ENCODE assay signal across 16 cellular contexts in the genomic region with DNA sequence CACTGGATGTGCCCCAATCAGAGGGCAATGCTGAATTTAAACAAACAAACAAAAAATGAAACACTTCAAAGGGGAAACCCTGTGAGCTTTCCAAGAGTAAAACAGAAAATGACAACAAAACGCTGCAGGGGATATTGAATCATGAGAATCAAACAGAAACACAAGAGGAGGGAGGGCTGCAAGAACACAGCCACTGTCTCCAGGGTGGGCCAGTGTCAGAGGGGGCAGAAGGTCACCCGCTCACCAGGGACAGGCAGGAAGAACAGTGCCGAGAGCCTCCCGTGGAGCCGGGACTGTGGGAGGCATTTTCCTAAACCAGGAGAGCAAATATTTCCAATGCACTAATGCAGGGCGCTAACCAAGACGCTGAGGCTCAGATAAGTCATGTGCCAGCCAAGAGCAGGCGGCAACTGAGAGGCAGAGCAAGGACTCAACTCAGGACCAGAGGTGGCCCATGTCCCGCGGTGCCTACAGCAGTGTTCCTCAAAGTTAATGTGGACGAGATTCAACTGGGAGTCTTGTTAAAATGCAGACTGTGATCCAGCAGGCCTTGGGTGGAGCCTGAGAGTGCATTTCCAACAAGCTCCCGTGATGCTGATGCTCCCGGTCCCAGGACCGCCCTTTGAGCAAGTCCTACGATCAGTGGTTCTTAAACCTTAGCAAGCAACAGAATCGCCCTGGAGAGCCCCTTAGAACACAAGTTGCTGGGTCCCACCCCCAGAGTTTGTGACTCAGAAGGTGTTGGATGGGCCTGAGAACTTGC.
DNase-seq lines count a peak whose midpoint lies in the region; ATAC-seq and TF ChIP-seq lines count a peak whose summit lies in the region.
"Had no signal": no experiment of that assay in that cellular context is flagged by ENCODE, and none has a peak within 500 bp of the region (broad histone marks: within the 10 kb centered on the region; RNA-seq: fewer than 3 reads in every experiment).

No MANE protein-coding gene starts in this region.

- H3K79me1 ChIP-seq in IMR-90 (ENCODE audit: low read depth in 1 of 2, low read length in 2 of 2), result 0 out of 4 replicates have a peak, but pooled peaks cover 0 to 3% of the 10 kb centered on the region in 2 experiments

- peaks cover 31% of the 10 kb centered on the region for H3K27me3 Mint-ChIP-seq in stimulated activated memory B cell treated with anti-CD40 and anti-IgM and Interleukin-4, amounts not matched to agents 10 μg/mL and 1 μg/mL and 100 μg/mL, for 72 hours
- H3K27me3 Mint-ChIP-seq: B cell had no signal

- peak overlapping the region; percentile 21 to 84; a peak in 3 of 4 replicates for H4K8ac ChIP-seq in IMR-90 (ENCODE audit: low read depth in 2 of 2, low read length in 2 of 2)

- H3K4me3 ChIP-seq in IMR-90 (ENCODE audit: insufficient read depth, low read depth, low read length) (no peak overlapping the region), hepatocyte (no peak overlapping the region), smooth muscle cell (no peak overlapping the region), stomach (no peak overlapping the region)
- H3K4me3 ChIP-seq: body of pancreas, psoas muscle had no signal

- intact Hi-C loops in IMR-90 (cut with micrococcal nuclease), result loop anchor here (10.0 kb wide), 1 partner anchor 449 kb away; no protein-coding TSS in a partner anchor
- intact Hi-C loops in stomach (cut with DNase I; ENCODE audit: low total_unique reads), result no loop called here
- intact Hi-C loops in head of caudate nucleus (cut with DNase I), result no loop called here

- peak overlapping the region; percentile 8 for H2BK20ac ChIP-seq in IMR-90 (ENCODE audit: low read depth, low read length)

- H3K4me1 ChIP-seq in IMR-90 (ENCODE audit: control insufficient read depth, insufficient read depth, low read length), result peaks cover 22% of the 10 kb centered on the region
- H3K4me1 ChIP-seq in hepatocyte (ENCODE audit: insufficient read depth), result peaks cover 8% of the 10 kb centered on the region
- H3K4me1 ChIP-seq in smooth muscle cell (ENCODE audit: low read depth), result peaks cover 20% of the 10 kb centered on the region
- peaks cover 0 to 7% (median 3%) of the 10 kb centered on the region in 4 donors for H3K4me1 ChIP-seq in stomach
- H3K4me1 ChIP-seq: body of pancreas, psoas muscle had no signal

- H3K79me2 ChIP-seq in hepatocyte, result no peaks in the 10 kb centered on the region
- H3K79me2 ChIP-seq in smooth muscle cell (ENCODE audit: low read depth), result no peaks in the 10 kb centered on the region

- H2BK120ac ChIP-seq in IMR-90 (ENCODE audit: low read depth, low read length), result peak overlapping the region; percentile 80

- ATAC-seq in IMR-90 (ENCODE audit: low read depth) (no peak), HG02970 (IDR thresholded peaks at IDR 0.05; ENCODE audit: low FRiP score, unreplicated experiment) (no peak)
- ATAC-seq in stimulated activated memory B cell treated with anti-CD40 and anti-IgM and Interleukin-4, amounts not matched to agents 10 μg/mL and 1 μg/mL and 100 μg/mL, for 72 hours, result no peak

- H3K9me3 Mint-ChIP-seq in stimulated activated memory B cell treated with anti-CD40 and anti-IgM and Interleukin-4, amounts not matched to agents 10 μg/mL and 1 μg/mL and 100 μg/mL, for 72 hours, result no peaks in the 10 kb centered on the region

- H3K36me3 ChIP-seq in IMR-90 (ENCODE audit: control insufficient read depth, insufficient read depth, low read length), result no peaks in the 10 kb centered on the region
- no peaks in the 10 kb centered on the region for H3K36me3 ChIP-seq in hepatocyte (replicated peaks; ENCODE audit: insufficient read depth, low read depth)
- H3K36me3 ChIP-seq in smooth muscle cell (ENCODE audit: low read depth), result no peaks in the 10 kb centered on the region
- H3K36me3 ChIP-seq in stomach, result no peaks in the 10 kb centered on the region

- H3K56ac ChIP-seq in IMR-90 (ENCODE audit: extremely low read depth, insufficient read depth, low read length), result 0 out of 2 replicates have a peak overlapping the region, but pooled peaks have one; percentile 1

- H3K4me3 Mint-ChIP-seq in stimulated activated memory B cell treated with anti-CD40 and anti-IgM and Interleukin-4, amounts not matched to agents 10 μg/mL and 1 μg/mL and 100 μg/mL, for 72 hours, result no peak overlapping the region
- H3K4me3 Mint-ChIP-seq: B cell had no signal

- H3K27ac ChIP-seq in IMR-90 (ENCODE audit: insufficient read depth, low read length), result peak overlapping the region; percentile 91
- H3K27ac ChIP-seq in hepatocyte, result peak overlapping the region; percentile 63
- peak overlapping the region; percentile 88 for H3K27ac ChIP-seq in smooth muscle cell (ENCODE audit: low read depth)
- H3K27ac ChIP-seq in stomach, result peak overlapping the region in 1 of 5 donors; percentile 46
- H3K27ac ChIP-seq: body of pancreas, psoas muscle, VCaP had no signal

- peak overlapping the region; percentile 71 for H3K14ac ChIP-seq in IMR-90 (replicated peaks; ENCODE audit: low read depth, low read length)

- H4K20me1 ChIP-seq in IMR-90 (ENCODE audit: insufficient read depth, low read length) (peaks cover 5% of the 10 kb centered on the region; the same call in 1 of the 2 replicates), hepatocyte (ENCODE audit: insufficient read depth, poor library complexity, severe bottlenecking) (no peaks in the 10 kb centered on the region), smooth muscle cell (ENCODE audit: low read depth) (no peaks in the 10 kb centered on the region)

- H2AK5ac ChIP-seq in IMR-90 (ENCODE audit: low read depth, low read length), result peak overlapping the region; percentile 84

- in situ Hi-C loops in IMR-90 (cut with MboI; ENCODE audit: low sequenced_read_pairs), result no loop called here

- peak overlapping the region; percentile 82; the same call in 1 of the 2 replicates for H3K18ac ChIP-seq in IMR-90 (ENCODE audit: low read depth, low read length)

- no peaks in the 10 kb centered on the region for H3K9me2 ChIP-seq in hepatocyte (replicated peaks; ENCODE audit: insufficient read depth)

- H3K9ac ChIP-seq in IMR-90 (ENCODE audit: low read depth, low read length) (no peak overlapping the region), smooth muscle cell (ENCODE audit: low read depth) (peak overlapping the region; percentile 55)

- H3K9me3 ChIP-seq in IMR-90 (ENCODE audit: control insufficient read depth, insufficient read depth, low read length), result no peaks in the 10 kb centered on the region
- no peaks in the 10 kb centered on the region for H3K9me3 ChIP-seq in hepatocyte (ENCODE audit: low read depth)
- H3K9me3 ChIP-seq in smooth muscle cell (replicated peaks; ENCODE audit: low read depth), result no peaks in the 10 kb centered on the region
- no peaks in the 10 kb centered on the region for H3K9me3 ChIP-seq in stomach
- H3K9me3 ChIP-seq: body of pancreas, psoas muscle had no signal

- no peak for TF ChIP-seq CTCF in IMR-90 (conservative IDR thresholded peaks at IDR 0.05; ENCODE audit: low read depth, low read length)
- TF ChIP-seq CTCF in hepatocyte (IDR thresholded peaks at IDR 0.05; ENCODE audit: poor library complexity), result no peak
- no peak for TF ChIP-seq CTCF in smooth muscle cell (IDR thresholded peaks at IDR 0.05; ENCODE audit: borderline replicate concordance, insufficient read depth, poor library complexity, severe bottlenecking)
- no peak for TF ChIP-seq CTCF in stomach (IDR thresholded peaks at IDR 0.05)

- peak overlapping the region; percentile 84 for H2BK5ac ChIP-seq in IMR-90 (ENCODE audit: low read depth, low read length, poor library complexity, severe bottlenecking)

- peaks cover 9% of the 10 kb centered on the region for H3K9me1 ChIP-seq in IMR-90 (ENCODE audit: insufficient read depth, low read length)

- peak overlapping the region; percentile 2; the same call in 1 of the 2 replicates for H4K91ac ChIP-seq in IMR-90 (ENCODE audit: insufficient read depth, low read depth, low read length)

- peaks cover 12% of the 10 kb centered on the region for H3F3A ChIP-seq in smooth muscle cell (ENCODE audit: low read depth)

- POLR2A ChIA-PET in IMR-90 (lab: Charles Lee; ENCODE audit: unreplicated experiment), result no interaction called here

- no peaks in the 10 kb centered on the region for H3K4me1 Mint-ChIP-seq in stimulated activated memory B cell treated with anti-CD40 and anti-IgM and Interleukin-4, amounts not matched to agents 10 μg/mL and 1 μg/mL and 100 μg/mL, for 72 hours
- H3K4me1 Mint-ChIP-seq: B cell had no signal

- DNase-seq in IMR-90 (no peak), brain pericyte (ENCODE audit: low read depth, low spot score) (peak; percentile 86), hepatocyte (ENCODE audit: low spot score) (no peak), smooth muscle cell (lab: John Stamatoyannopoulos, UW; ENCODE audit: unreplicated experiment) (no peak), stomach (no peak), head of caudate nucleus (no peak)
- DNase-seq: activated CD8-positive, alpha-beta memory T cell treated with anti-CD3 and anti-CD28 coated beads for 24 hours; body of pancreas; Kasumi-1; NCI-H1417 treated with DMSO at 0.1 percent for 48 hours; psoas muscle; stimulated activated CD4-positive, alpha-beta T cell treated with anti-CD3 and anti-CD28 coated beads, Interleukin-2, amount 100 ng/mL, for 24 hours had no signal

- TF ChIP-seq POLR2A in IMR-90 (IDR thresholded peaks at IDR 0.05; ENCODE audit: low read depth, low read length) (no peak), stomach (IDR thresholded peaks at IDR 0.05) (no peak)

- H3K4ac ChIP-seq in IMR-90 (ENCODE audit: low read depth, low read length), result peak overlapping the region; percentile 79

- H3K27ac Mint-ChIP-seq in stimulated activated memory B cell treated with anti-CD40 and anti-IgM and Interleukin-4, amounts not matched to agents 10 μg/mL and 1 μg/mL and 100 μg/mL, for 72 hours, result no peak overlapping the region
- H3K27ac Mint-ChIP-seq: B cell had no signal

- no peak for TF ChIP-seq EP300 in stomach (IDR thresholded peaks at IDR 0.05)

- no peak overlapping the region for H2AK9ac ChIP-seq in IMR-90 (replicated peaks; ENCODE audit: low read depth, low read length, poor library complexity)

- peak overlapping the region; percentile 40 for H2AFZ ChIP-seq in IMR-90 (replicated peaks; ENCODE audit: low read length, poor library complexity)
- H2AFZ ChIP-seq in hepatocyte, result no peak overlapping the region
- H2AFZ ChIP-seq in smooth muscle cell (ENCODE audit: low read depth), result no peak overlapping the region

- peak overlapping the region; percentile 32; the same call in 1 of the 3 replicates for H2BK15ac ChIP-seq in IMR-90 (ENCODE audit: low read depth, low read length)

- CTCF ChIA-PET in IMR-90 (lab: Yijun Ruan, JAX), result no interaction called here

- no TSS peak for BruUV-seq in IMR-90 (replicated peaks; lab: Mats Ljungman, UMichigan)

- no peaks in the 10 kb centered on the region for H3K36me3 Mint-ChIP-seq in stimulated activated memory B cell treated with anti-CD40 and anti-IgM and Interleukin-4, amounts not matched to agents 10 μg/mL and 1 μg/mL and 100 μg/mL, for 72 hours

- dilution Hi-C loops in IMR-90 (cut with HindIII; ENCODE audit: low sequenced_read_pairs, unreplicated experiment), result no loop called here

- peak overlapping the region; percentile 71; the same call in 1 of the 2 replicates for H3K23ac ChIP-seq in IMR-90 (ENCODE audit: low read depth, low read length)

- 81% methylated on average over 12 of the region's 16 CpGs; no CpG with 5 or more reads in 1 of the 2 experiments for WGBS in IMR-90 (ENCODE audit: extremely low coverage in 2 of 2, insufficient read length in 1 of 2), 2 experiments
- WGBS in hepatocyte (ENCODE audit: low lambda C conversion rate, missing lambda C conversion rate), result 89% methylated on average over 16 of the region's 16 CpGs
- 82% methylated on average over 16 of the region's 16 CpGs for WGBS in smooth muscle cell (ENCODE audit: low lambda C conversion rate)
- 80 to 86% (median 82%) methylated on average over 15 to 16 of the region's 16 CpGs for WGBS in stomach, 5 donors

- no peaks in the 10 kb centered on the region for H3K27me3 ChIP-seq in IMR-90 (ENCODE audit: control insufficient read depth, insufficient read depth, low read length)
- H3K27me3 ChIP-seq in hepatocyte, result no peaks in the 10 kb centered on the region
- no peaks in the 10 kb centered on the region for H3K27me3 ChIP-seq in smooth muscle cell (ENCODE audit: low read depth)
- no peaks in the 10 kb centered on the region for H3K27me3 ChIP-seq in stomach
- H3K27me3 ChIP-seq: body of pancreas had no signal

- peak overlapping the region; percentile 85 for H4K5ac ChIP-seq in IMR-90 (ENCODE audit: low read depth, low read length)

- TF ChIP-seq RAD21 in IMR-90 (IDR thresholded peaks at IDR 0.05; ENCODE audit: low read length), result no peak

- H3K4me2 ChIP-seq in IMR-90 (ENCODE audit: low read depth, low read length) (no peak overlapping the region), hepatocyte (no peak overlapping the region), smooth muscle cell (peak overlapping the region; percentile 55)
